13 cellular contexts compared by ENCODE assay signal in the genomic region with DNA sequence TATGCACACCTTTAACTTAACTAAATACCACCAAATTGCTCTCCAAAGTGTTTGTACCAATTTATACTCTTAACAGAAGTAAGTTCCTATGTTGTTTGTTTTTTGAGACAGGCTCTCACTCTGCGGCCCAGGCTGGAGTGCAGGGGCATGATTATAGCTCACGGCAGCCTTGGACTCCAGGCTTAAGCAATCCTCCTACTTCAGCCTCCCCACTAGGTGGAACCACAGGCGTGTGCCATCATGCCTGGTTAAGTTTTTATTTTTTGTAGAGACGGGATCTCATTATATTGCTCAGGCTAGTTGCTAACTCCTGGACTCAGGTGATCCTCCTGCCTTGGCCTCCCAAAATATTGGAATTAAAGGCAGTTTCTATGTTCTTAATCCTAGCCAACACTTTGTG. TPM values are rescaled to one million over a fixed set of nuclear protein-coding genes. Genes with fewer than 3 reads are reported as not detected.
A peak's percentile ranks its signal among the peaks of the same experiment; 100 is the strongest.
DNase-seq lines count a peak whose midpoint lies in the region; ATAC-seq, FAIRE-seq and TF ChIP-seq lines count a peak whose summit lies in the region.
"Had no signal": no experiment of that assay in that cellular context is flagged by ENCODE, and none has a peak within 500 bp of the region (broad histone marks: within the 10 kb centered on the region; RNA-seq: fewer than 3 reads in every experiment).

No MANE protein-coding gene starts in this region.

- H3K4ac ChIP-seq in mesenchymal stem cell (ENCODE audit: low read depth in 1 of 2, low read length in 2 of 2): no peak overlapping the region

- H2BK15ac ChIP-seq in mesenchymal stem cell (ENCODE audit: low read depth, poor library complexity, severe bottlenecking): no peak overlapping the region

- peaks cover 2% of the 10 kb centered on the region for H3K4me1 ChIP-seq in mesenchymal stem cell (ENCODE audit: control insufficient read depth, insufficient read depth, low read depth, low read length)

- no peaks in the 10 kb centered on the region for H3K4me1 Mint-ChIP-seq in CD4-positive, alpha-beta T cell (ENCODE audit: low read depth)
- peaks cover 7% of the 10 kb centered on the region for H3K4me1 Mint-ChIP-seq in T-helper 17 cell

- no peak overlapping the region for H3K14ac ChIP-seq in mesenchymal stem cell (ENCODE audit: low read length in 2 of 2)

- no peak overlapping the region for H3K23ac ChIP-seq in mesenchymal stem cell (ENCODE audit: low read length in 2 of 2)

- no peak overlapping the region for H2AFZ ChIP-seq in mesenchymal stem cell (ENCODE audit: low read depth, low read length)

- H3K27me3 ChIP-seq in CD4-positive, alpha-beta T cell (ENCODE audit: control insufficient read depth, insufficient read depth, low read length): no peaks in the 10 kb centered on the region
- no peaks in the 10 kb centered on the region for H3K27me3 ChIP-seq in mesenchymal stem cell (ENCODE audit: control insufficient read depth in 1 of 2, insufficient read depth in 1 of 2, low read length in 2 of 2)
- H3K27me3 ChIP-seq: heart right ventricle had no signal

- H3K27ac ChIP-seq in CD4-positive, alpha-beta T cell (ENCODE audit: low read depth, low read length): no peak overlapping the region
- no peak overlapping the region for H3K27ac ChIP-seq in mesenchymal stem cell (ENCODE audit: low read length, poor library complexity, severe bottlenecking)

- no peaks in the 10 kb centered on the region for H3K36me3 Mint-ChIP-seq in CD4-positive, alpha-beta T cell (ENCODE audit: low read depth)
- H3K36me3 Mint-ChIP-seq in T-helper 17 cell (ENCODE audit: low read depth): peaks cover 3% of the 10 kb centered on the region

- H2BK5ac ChIP-seq in mesenchymal stem cell (ENCODE audit: low read depth, low read length, poor library complexity, severe bottlenecking): no peak overlapping the region

- POLR2A ChIA-PET in CD4-positive, alpha-beta T cell (lab: Charles Lee): interaction anchor here (1.1 kb wide), 1 partner anchor 220 kb away, joined by 3 read pairs; no protein-coding TSS in a partner anchor

- H3K9me3 ChIP-seq in CD4-positive, alpha-beta T cell (ENCODE audit: control insufficient read depth, low read length): no peaks in the 10 kb centered on the region
- H3K9me3 ChIP-seq in T-helper 17 cell (ENCODE audit: control insufficient read depth, low read length, poor library complexity, severe bottlenecking) (no peaks in the 10 kb centered on the region), mesenchymal stem cell (ENCODE audit: control insufficient read depth, low read length) (no peaks in the 10 kb centered on the region)
- H3K9me3 ChIP-seq: heart right ventricle had no signal

- FAIRE-seq in GM12892 (lab: Jason Lieb, UNC): peak; percentile 54

- no peak for TF ChIP-seq POLR2A in GM12892 (IDR thresholded peaks at IDR 0.05; ENCODE audit: low read depth, low read length)

- no peaks in the 10 kb centered on the region for H3K36me3 ChIP-seq in mesenchymal stem cell (ENCODE audit: control insufficient read depth in 1 of 2, insufficient read depth in 2 of 2, low read depth in 1 of 2, low read length in 2 of 2)
- H3K36me3 ChIP-seq: heart right ventricle had no signal

- no peak overlapping the region for H3K9ac ChIP-seq in mesenchymal stem cell (ENCODE audit: low read length)

- no peak overlapping the region for H2BK12ac ChIP-seq in mesenchymal stem cell (ENCODE audit: low read length in 2 of 2)

- no peak overlapping the region for H3K4me2 ChIP-seq in mesenchymal stem cell (ENCODE audit: low read length, poor library complexity, severe bottlenecking)

- H3K18ac ChIP-seq in mesenchymal stem cell (ENCODE audit: low read depth in 1 of 2, low read length in 2 of 2): no peak overlapping the region

- H2BK120ac ChIP-seq in mesenchymal stem cell (ENCODE audit: low read depth, low read length): no peak overlapping the region

- H3K4me3 Mint-ChIP-seq in CD4-positive, alpha-beta T cell: no peak overlapping the region
- no peak overlapping the region for H3K4me3 Mint-ChIP-seq in T-helper 17 cell
- H3K4me3 Mint-ChIP-seq: stimulated activated naive CD8-positive, alpha-beta T cell treated with anti-CD3 and anti-CD28 coated beads, Interleukin-15, Interleukin-2, amounts not matched to agents 100 ng/mL and 50 ng/mL, for 24 hours had no signal

- peak; percentile 43 for ATAC-seq in CD4-positive, alpha-beta T cell (ENCODE audit: poor library complexity)
- ATAC-seq in T-helper 17 cell: peak; percentile 58
- ATAC-seq in HG03457 (IDR thresholded peaks at IDR 0.05; ENCODE audit: unreplicated experiment): no peak
- ATAC-seq in HG03159 (IDR thresholded peaks at IDR 0.05; ENCODE audit: unreplicated experiment): no peak

- H3K9me3 Mint-ChIP-seq in CD4-positive, alpha-beta T cell: no peaks in the 10 kb centered on the region
- H3K9me3 Mint-ChIP-seq: stimulated activated naive CD8-positive, alpha-beta T cell treated with anti-CD3 and anti-CD28 coated beads, Interleukin-15, Interleukin-2, amounts not matched to agents 100 ng/mL and 50 ng/mL, for 24 hours had no signal

- 96% methylated on average over 4 of the region's 4 CpGs for WGBS in mesenchymal stem cell

- no peaks in the 10 kb centered on the region for H3K27me3 Mint-ChIP-seq in CD4-positive, alpha-beta T cell
- no peaks in the 10 kb centered on the region for H3K27me3 Mint-ChIP-seq in T-helper 17 cell
- H3K27me3 Mint-ChIP-seq: stimulated activated naive CD8-positive, alpha-beta T cell treated with anti-CD3 and anti-CD28 coated beads, Interleukin-15, Interleukin-2, amounts not matched to agents 100 ng/mL and 50 ng/mL, for 24 hours had no signal

- DNase-seq in CD4-positive, alpha-beta T cell: no peak
- DNase-seq in GM12892 (ENCODE audit: insufficient read length) (no peak), T-helper 17 cell (no peak), mesenchymal stem cell (no peak), DMS153 (lab: John Stamatoyannopoulos, UW) (no peak), NCI-H1105 treated with DMSO at 0.1 percent for 48 hours (lab: John Stamatoyannopoulos, UW) (no peak)
- DNase-seq: heart right ventricle; NCI-H82; posterior cingulate gyrus; stimulated activated CD4-positive, alpha-beta T cell treated with anti-CD3 and anti-CD28 coated beads, Interleukin-4, amount 100 ng/mL, for 1 hour had no signal

- peak overlapping the region; percentile 5 for H2AK5ac ChIP-seq in mesenchymal stem cell (ENCODE audit: low read length, severe bottlenecking)

- H4K8ac ChIP-seq in mesenchymal stem cell (ENCODE audit: low read length): no peak overlapping the region

- no peak overlapping the region for H4K91ac ChIP-seq in mesenchymal stem cell (ENCODE audit: low read length)

- intact Hi-C loops in CD4-positive, alpha-beta T cell (cut with DNase I, micrococcal nuclease): loop anchor here (1.0 to 5.0 kb wide), 3 partner anchors 43 to 167 kb away; no protein-coding TSS in a partner anchor

- H3K27ac Mint-ChIP-seq in CD4-positive, alpha-beta T cell: no peak overlapping the region
- H3K27ac Mint-ChIP-seq in T-helper 17 cell: no peak overlapping the region
- H3K27ac Mint-ChIP-seq: stimulated activated naive CD8-positive, alpha-beta T cell treated with anti-CD3 and anti-CD28 coated beads, Interleukin-15, Interleukin-2, amounts not matched to agents 100 ng/mL and 50 ng/mL, for 24 hours had no signal

- no peak for TF ChIP-seq CTCF in CD4-positive, alpha-beta T cell (IDR thresholded peaks at IDR 0.05)

- H3K79me1 ChIP-seq in mesenchymal stem cell (replicated peaks; ENCODE audit: low read length, poor library complexity, severe bottlenecking): no peaks in the 10 kb centered on the region

- CTCF ChIA-PET in CD4-positive, alpha-beta T cell (lab: Charles Lee): interaction anchor here (0.8 to 3.5 kb wide), 5 partner anchors 18 to 45 kb away, joined by 3 to 25 read pairs (median 4); no protein-coding TSS in a partner anchor

- H3K4me3 ChIP-seq in mesenchymal stem cell (ENCODE audit: insufficient read depth in 1 of 2, low read depth in 1 of 2, low read length in 2 of 2): no peak overlapping the region
- H3K4me3 ChIP-seq: heart right ventricle had no signal

RNA-seq across cellular contexts. Expression of gene NAB1, which starts 13.1 kb away (rescaled TPM):
- total RNA-seq in CD4-positive, alpha-beta T cell: 10 to 100 TPM; 20.0 to 21.1 TPM
- polyA plus RNA-seq in GM12892 (2012; ENCODE audit: missing spikeins): 24.8 TPM
- 10 to 100 TPM; 22.0 to 29.0 TPM for total RNA-seq in T-helper 17 cell
- 13.4 TPM for polyA plus RNA-seq in mesenchymal stem cell (2013, experiment 1 of 2)
- polyA plus RNA-seq in mesenchymal stem cell (2013, experiment 2 of 2): 13.5 TPM

Comparison
In these comparisons a context has a peak if more than half of its experiments do, and no peak if none do; other contexts are left out.
1. ATAC-seq: peak in CD4-positive, alpha-beta T cell (single experiment) and T-helper 17 cell (single experiment); none in HG03457 (single experiment) and HG03159 (single experiment).